ENCODE assay signal across 8 cellular contexts in the genomic region with DNA sequence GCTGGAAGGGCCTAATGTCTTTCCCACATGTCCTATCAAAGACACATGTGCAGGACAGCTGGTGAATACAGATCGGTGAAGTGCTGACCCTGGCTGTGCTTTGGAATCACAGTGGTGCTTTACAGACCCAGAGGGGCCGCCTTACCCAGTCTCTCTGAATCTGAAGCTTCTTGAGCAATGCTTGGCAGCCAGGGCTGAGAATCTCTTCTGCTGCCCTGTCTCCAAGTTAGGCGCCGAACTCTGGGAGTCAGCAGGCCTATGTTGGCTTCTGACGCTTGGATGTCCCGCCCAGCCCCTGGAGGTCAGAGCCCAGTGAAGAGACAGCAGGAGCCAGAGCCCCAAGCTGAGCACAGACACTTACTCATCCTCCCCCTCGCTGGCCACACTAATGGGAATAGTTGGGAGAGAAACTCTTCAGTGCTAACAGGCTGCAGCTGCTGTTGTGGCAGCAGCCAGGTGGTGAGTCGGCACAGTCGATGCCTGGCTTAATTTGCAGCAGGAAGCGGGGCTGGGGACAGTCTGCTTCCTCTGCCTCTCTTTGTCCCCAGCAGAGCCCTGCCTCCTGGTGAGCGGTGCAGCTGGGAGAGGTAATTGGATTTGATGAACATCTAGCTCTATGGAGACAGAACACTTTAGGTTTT.
DNase-seq lines count a peak whose midpoint lies in the region; ATAC-seq and TF ChIP-seq lines count a peak whose summit lies in the region.

No MANE protein-coding gene starts in this region.

- H3F3A ChIP-seq in DOHH2 (ENCODE audit: control insufficient read depth, insufficient read depth), result 0 out of 2 replicates have a peak, but pooled peaks cover 3% of the 10 kb centered on the region

- no peaks in the 10 kb centered on the region for H3K79me2 ChIP-seq in DOHH2 (ENCODE audit: control insufficient read depth, low read length)

- peaks cover 59% of the 10 kb centered on the region for H3K4me1 ChIP-seq in DOHH2 (ENCODE audit: control insufficient read depth, low read length)

- peak overlapping the region; percentile 49 for H3K4me2 ChIP-seq in DOHH2 (ENCODE audit: low read length)

- H3K4me3 ChIP-seq in DOHH2 (ENCODE audit: low read length), result 0 out of 2 replicates have a peak overlapping the region, but pooled peaks have one; percentile 5

- CTCF ChIA-PET in GM10248 (lab: Yijun Ruan, JAX), result interaction anchor here (1.1 to 1.3 kb wide), 2 partner anchors 22 kb away, joined by 3 to 6 read pairs; no protein-coding TSS in a partner anchor

- ATAC-seq in esophagus mucosa (peak; percentile 35), omental fat pad (ENCODE audit: low FRiP score) (peak; percentile 53), HG03457 (IDR thresholded peaks at IDR 0.05; ENCODE audit: unreplicated experiment) (no peak), GM18873 (IDR thresholded peaks at IDR 0.05; ENCODE audit: low FRiP score, unreplicated experiment) (no peak)

- TF ChIP-seq CTCF in DOHH2 (IDR thresholded peaks at IDR 0.05; ENCODE audit: low read depth, low read length, poor library complexity, severe bottlenecking), result no peak
- TF ChIP-seq CTCF in omental fat pad (IDR thresholded peaks at IDR 0.05), result no peak
- TF ChIP-seq CTCF in GM10248 (IDR thresholded peaks at IDR 0.05; ENCODE audit: control extremely low read depth, extremely low read depth, low read depth, missing control alignments), result no peak

- H3K27me3 ChIP-seq in DOHH2 (ENCODE audit: control insufficient read depth, low read length), result no peaks in the 10 kb centered on the region

- no peak overlapping the region for H3K27ac ChIP-seq in DOHH2 (ENCODE audit: low read depth, low read length)

- no peaks in the 10 kb centered on the region for H4K20me1 ChIP-seq in DOHH2 (ENCODE audit: control insufficient read depth, insufficient read depth, low read depth, low read length)

- POLR2A ChIA-PET in GM10248 (lab: Yijun Ruan, JAX), result no interaction called here

- no peaks in the 10 kb centered on the region for H3K9me2 ChIP-seq in DOHH2 (replicated peaks; ENCODE audit: control insufficient read depth, low read length)

- H3K9me3 ChIP-seq in DOHH2 (ENCODE audit: control insufficient read depth, insufficient read depth, low read length), result no peaks in the 10 kb centered on the region

- DNase-seq in NCI-H2227 (lab: John Stamatoyannopoulos, UW; ENCODE audit: unreplicated experiment) (peak; percentile 53), omental fat pad (ENCODE audit: low spot score) (no peak), NCI-H526 (lab: John Stamatoyannopoulos, UW) (no peak), GM10248 (ENCODE audit: extremely low spot score) (no peak)

- H3K36me3 ChIP-seq in DOHH2 (ENCODE audit: control insufficient read depth, low read length), result no peaks in the 10 kb centered on the region

Comparison
In these comparisons a context has a peak if more than half of its experiments do, and no peak if none do; other contexts are left out.
1. ATAC-seq: peak in esophagus mucosa (single experiment) and omental fat pad (single experiment); none in HG03457 (single experiment) and GM18873 (single experiment).